In the genomic region with DNA sequence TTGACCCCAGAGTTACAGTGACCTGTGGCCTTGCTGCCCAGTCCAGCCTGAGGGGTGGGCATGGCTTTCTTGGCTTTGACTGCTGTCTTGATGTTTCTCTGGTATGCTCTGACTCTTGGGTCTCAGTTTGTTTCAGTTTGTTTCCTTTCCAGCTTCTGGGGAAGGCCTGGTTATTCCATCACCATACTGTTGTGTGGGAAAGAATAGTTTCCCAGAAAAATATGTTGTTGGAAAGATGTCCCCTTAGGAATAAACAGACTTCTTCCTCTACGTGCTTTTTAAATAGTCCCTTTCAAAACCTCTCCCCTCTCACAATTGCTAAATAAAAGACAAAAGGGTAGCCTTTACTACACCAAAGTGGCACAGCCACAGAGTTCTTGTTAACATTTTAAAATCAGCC, we compare ENCODE assay signal across 34 cellular contexts. TPM values are rescaled to one million over a fixed set of nuclear protein-coding genes. Genes with fewer than 3 reads are reported as not detected.
"Had no signal": no experiment of that assay in that cellular context is flagged by ENCODE, and none has a peak within 500 bp of the region (broad histone marks: within the 10 kb centered on the region; RNA-seq: fewer than 3 reads in every experiment).

No MANE protein-coding gene starts in this region.

- DNase-seq: activated B cell treated with CpG ODN at 0.5 μM for 24 hours; activated CD4-positive, alpha-beta memory T cell treated with anti-CD3 and anti-CD28 coated beads for 36 hours; activated CD4-positive, alpha-beta T cell treated with anti-CD3 and anti-CD28 coated beads for 4 hours; activated CD4-positive, alpha-beta T cell treated with anti-CD3 and anti-CD28 coated beads, Interleukin-2, amount 10 ng/mL, durations not matched to agents 24 days and 14 days; activated CD4-positive, alpha-beta T cell treated with anti-CD3 and anti-CD28 coated beads, Interleukin-2, amount 50 U/mL, for 1 hour; activated CD4-positive, alpha-beta T cell treated with anti-CD3 and anti-CD28 coated beads, Interleukin-2, amount 50 U/mL, for 4 hours; activated CD4-positive, CD25-positive, alpha-beta regulatory T cell treated with anti-CD3 and anti-CD28 coated beads, Interleukin-2, amount 50 U/mL, for 72 hours; activated CD8-positive, alpha-beta memory T cell treated with anti-CD3 and anti-CD28 coated beads, Interleukin-2, amount 50 U/mL, for 4 hours; activated CD8-positive, alpha-beta T cell treated with anti-CD3 and anti-CD28 coated beads for 36 hours; activated effector memory CD4-positive, alpha-beta T cell treated with anti-CD3 and anti-CD28 coated beads, Interleukin-2, amount 50 U/mL, for 16 hours; activated gamma-delta T cell treated with Interleukin-2 at 50 U/mL for 16 hours; activated naive CD4-positive, alpha-beta T cell; activated naive CD4-positive, alpha-beta T cell treated with anti-CD3 and anti-CD28 coated beads for 36 hours; activated naive CD4-positive, alpha-beta T cell treated with anti-CD3 and anti-CD28 coated beads, Interleukin-2, amount 50 U/mL, for 16 hours; activated naive CD8-positive, alpha-beta T cell treated with anti-CD3 and anti-CD28 coated beads for 36 hours; activated T-cell treated with anti-CD3 and anti-CD28 coated beads for 4 hours; activated T-cell treated with anti-CD3 and anti-CD28 coated beads, Interleukin-2, amount 50 U/mL, for 1 hour; activated T-cell treated with anti-CD3 and anti-CD28 coated beads, Interleukin-2, amount 50 U/mL, for 4 hours; activated T-cell treated with anti-CD3 and anti-CD28 coated beads, Interleukin-2, amount 50 U/mL, for 72 hours; adrenal gland; amniotic stem cell; aorta; body of pancreas; brain microvascular endothelial cell; central memory CD4-positive, alpha-beta T cell; T-helper 1 cell; T-helper 2 cell; T-helper 9 cell had no signal

- ATAC-seq: activated CD8-positive, alpha-beta T cell treated with anti-CD3 and anti-CD28 coated beads for 36 hours; activated naive CD4-positive, alpha-beta T cell treated with anti-CD3 and anti-CD28 coated beads, Interleukin-2, amount 50 U/mL, for 72 hours; activated T-cell treated with anti-CD3 and anti-CD28 coated beads, Interleukin-2, amount 50 U/mL, for 4 hours; activated T-cell treated with anti-CD3 and anti-CD28 coated beads, Interleukin-2, amount 50 U/mL, for 72 hours; activated T-helper 17 cell treated with anti-CD3 and anti-CD28 coated beads, Interleukin-2, amount 50 U/mL, for 72 hours; body of pancreas had no signal

- H3K9me3 ChIP-seq: adrenal gland had no signal

- H3K4me3 ChIP-seq: adrenal gland, body of pancreas, breast epithelium had no signal

- H3K36me3 ChIP-seq: adrenal gland, brain microvascular endothelial cell, breast epithelium had no signal

- H3K27ac ChIP-seq: adrenal gland, body of pancreas, brain microvascular endothelial cell, breast epithelium, VCaP had no signal

- H3K27me3 ChIP-seq: adrenal gland, body of pancreas, brain microvascular endothelial cell, breast epithelium had no signal

- H3K4me1 ChIP-seq: adrenal gland, body of pancreas, breast epithelium had no signal

RNA-seq across cellular contexts. Expression of gene EGFLAM, which starts 49.5 kb away (rescaled TPM):
- total RNA-seq: activated B cell treated with CpG ODN at 0.5 μM for 24 hours; activated CD4-positive, alpha-beta memory T cell treated with anti-CD3 and anti-CD28 coated beads for 36 hours; activated CD4-positive, alpha-beta T cell treated with anti-CD3 and anti-CD28 coated beads, Interleukin-2, amount 10 ng/mL, durations not matched to agents 24 days and 14 days; activated CD8-positive, alpha-beta memory T cell treated with anti-CD3 and anti-CD28 coated beads for 36 hours; activated CD8-positive, alpha-beta T cell treated with anti-CD3 and anti-CD28 coated beads for 36 hours; activated naive CD4-positive, alpha-beta T cell treated with anti-CD3 and anti-CD28 coated beads for 36 hours; activated naive CD4-positive, alpha-beta T cell treated with anti-CD3 and anti-CD28 coated beads, Interleukin-2, amount 50 U/mL, for 72 hours; activated naive CD8-positive, alpha-beta T cell treated with anti-CD3 and anti-CD28 coated beads for 36 hours; activated T-cell treated with anti-CD3 and anti-CD28 coated beads, Interleukin-2, amount 50 U/mL, for 4 hours; activated T-cell treated with anti-CD3 and anti-CD28 coated beads, Interleukin-2, amount 50 U/mL, for 72 hours; activated T-helper 1 cell treated with anti-CD3 and anti-CD28 coated beads, Interleukin-12 subunit alpha, Interleukin-12 subunit beta, Interleukin-2, Interleukin-4 antibody, amounts not matched to agents 30 ng/mL and 10 ng/mL and 1 ng/mL, durations not matched to agents 14 hours and 24 hours and 36 hours; activated T-helper 17 cell treated with anti-CD3 and anti-CD28 coated beads, Interleukin-2, amount 50 U/mL, for 72 hours had no signal
